40 cellular contexts compared by ENCODE assay signal in genomic region chr1:22567994-22568393, GRCh38. TPM values are rescaled to one million over a fixed set of nuclear protein-coding genes. Genes with fewer than 3 reads are reported as not detected.
"Had no signal": no experiment of that assay in that cellular context is flagged by ENCODE, and none has a peak within 500 bp of the region (broad histone marks: within the 10 kb centered on the region; RNA-seq: fewer than 3 reads in every experiment).

No MANE protein-coding gene starts in this region.

- H3K4me1 ChIP-seq: ascending aorta had no signal

- H3K36me3 Mint-ChIP-seq: activated naive CD4-positive, alpha-beta T cell treated with anti-CD3 and anti-CD28 coated beads, Interleukin-2, amount 10 ng/mL, durations not matched to agents 7 days and 5 days; activated naive CD4-positive, alpha-beta T cell treated with anti-CD3 and anti-CD28 coated beads, Interleukin-2, amount 50 U/mL, for 24 hours; activated naive CD8-positive, alpha-beta T cell; activated naive CD8-positive, alpha-beta T cell treated with anti-CD3 and anti-CD28 coated beads, Interleukin-2, amount 10 ng/mL, durations not matched to agents 7 days and 5 days had no signal

- H3K27me3 ChIP-seq: ascending aorta had no signal

- FAIRE-seq: bronchial epithelial cell, TTC549 had no signal

- H3K36me3 ChIP-seq: ascending aorta, cardiac muscle cell had no signal

- H3K27ac Mint-ChIP-seq: activated CD4-positive, alpha-beta memory T cell treated with anti-CD3 and anti-CD28 coated beads, Interleukin-2, amount 10 ng/mL, durations not matched to agents 7 days and 5 days; activated CD4-positive, alpha-beta T cell treated with anti-CD3 and anti-CD28 coated beads for 36 hours; activated CD4-positive, alpha-beta T cell treated with anti-CD3 and anti-CD28 coated beads, Interleukin-2, amount 10 ng/mL, durations not matched to agents 7 days and 5 days; activated naive CD4-positive, alpha-beta T cell treated with anti-CD3 and anti-CD28 coated beads, Interleukin-2, amount 10 ng/mL, durations not matched to agents 7 days and 5 days; activated naive CD4-positive, alpha-beta T cell treated with anti-CD3 and anti-CD28 coated beads, Interleukin-2, amount 50 U/mL, for 24 hours; activated naive CD8-positive, alpha-beta T cell; activated naive CD8-positive, alpha-beta T cell treated with anti-CD3 and anti-CD28 coated beads, Interleukin-2, amount 10 ng/mL, durations not matched to agents 7 days and 5 days; activated naive CD8-positive, alpha-beta T cell treated with anti-CD3 and anti-CD28 coated beads, Interleukin-2, amount 50 U/mL, for 24 hours; activated T-cell treated with anti-CD3 and anti-CD28 coated beads, Interleukin-2, amount 50 U/mL, for 72 hours; activated T-helper 1 cell treated with anti-CD3 and anti-CD28 coated beads, Interleukin-12 subunit alpha, Interleukin-12 subunit beta, Interleukin-2, Interleukin-4 antibody, amounts not matched to agents 30 ng/mL and 10 ng/mL and 1 ng/mL, durations not matched to agents 14 hours and 24 hours and 36 hours; activated T-helper 17 cell treated with anti-CD3 and anti-CD28 coated beads, Interleukin-2, amount 50 U/mL, for 72 hours; brain; T-helper 1 cell treated with Interleukin-12 subunit alpha and Interleukin-12 subunit beta and Interleukin-4 antibody, amounts not matched to agents 30 μg/mL and 1 μg/mL, for 36 hours; T-helper 2 cell treated with Interferon-gamma antibody and Interleukin-4, amounts not matched to agents 5 μg/mL and 100 μg/mL, for 36 hours had no signal

- H3K9me3 Mint-ChIP-seq: activated CD4-positive, alpha-beta memory T cell treated with anti-CD3 and anti-CD28 coated beads, Interleukin-2, amount 10 ng/mL, durations not matched to agents 7 days and 5 days; activated CD4-positive, alpha-beta T cell treated with anti-CD3 and anti-CD28 coated beads, Interleukin-2, amount 10 ng/mL, durations not matched to agents 7 days and 5 days; activated naive CD4-positive, alpha-beta T cell treated with anti-CD3 and anti-CD28 coated beads, Interleukin-2, amount 10 ng/mL, durations not matched to agents 7 days and 5 days; activated naive CD4-positive, alpha-beta T cell treated with anti-CD3 and anti-CD28 coated beads, Interleukin-2, amount 50 U/mL, for 24 hours; activated naive CD8-positive, alpha-beta T cell treated with anti-CD3 and anti-CD28 coated beads, Interleukin-2, amount 10 ng/mL, durations not matched to agents 7 days and 5 days; activated naive CD8-positive, alpha-beta T cell treated with anti-CD3 and anti-CD28 coated beads, Interleukin-2, amount 50 U/mL, for 24 hours; activated T-cell treated with anti-CD3 and anti-CD28 coated beads, Interleukin-2, amount 50 U/mL, for 4 hours; activated T-cell treated with anti-CD3 and anti-CD28 coated beads, Interleukin-2, amount 50 U/mL, for 72 hours; activated T-helper 1 cell treated with anti-CD3 and anti-CD28 coated beads, Interleukin-12 subunit alpha, Interleukin-12 subunit beta, Interleukin-2, Interleukin-4 antibody, amounts not matched to agents 30 ng/mL and 10 ng/mL and 1 ng/mL, durations not matched to agents 14 hours and 24 hours and 36 hours; activated T-helper 17 cell treated with anti-CD3 and anti-CD28 coated beads, Interleukin-2, amount 50 U/mL, for 72 hours; central memory CD8-positive, alpha-beta T cell; T-helper 1 cell treated with Interleukin-12 subunit alpha and Interleukin-12 subunit beta and Interleukin-4 antibody, amounts not matched to agents 30 μg/mL and 1 μg/mL, for 36 hours; T-helper 2 cell treated with Interferon-gamma antibody and Interleukin-4, amounts not matched to agents 5 μg/mL and 100 μg/mL, for 36 hours had no signal

- H3K4me1 Mint-ChIP-seq: activated CD4-positive, alpha-beta T cell treated with anti-CD3 and anti-CD28 coated beads, Interleukin-2, amount 10 ng/mL, durations not matched to agents 7 days and 5 days; activated naive CD4-positive, alpha-beta T cell treated with anti-CD3 and anti-CD28 coated beads, Interleukin-2, amount 10 ng/mL, durations not matched to agents 7 days and 5 days; activated naive CD8-positive, alpha-beta T cell treated with anti-CD3 and anti-CD28 coated beads, Interleukin-2, amount 10 ng/mL, durations not matched to agents 7 days and 5 days; central memory CD8-positive, alpha-beta T cell had no signal

- H3K9me3 ChIP-seq: ascending aorta had no signal

- ATAC-seq: activated CD4-positive, alpha-beta T cell treated with anti-CD3 and anti-CD28 coated beads for 36 hours; activated CD4-positive, CD25-positive, alpha-beta regulatory T cell treated with anti-CD3 and anti-CD28 coated beads, Interleukin-2, amount 50 U/mL, for 24 hours; activated naive CD8-positive, alpha-beta T cell treated with anti-CD3 and anti-CD28 coated beads, Interleukin-2, amount 50 U/mL, for 24 hours; activated T-cell treated with anti-CD3 and anti-CD28 coated beads, Interleukin-2, amount 50 U/mL, for 4 hours; activated T-cell treated with anti-CD3 and anti-CD28 coated beads, Interleukin-2, amount 50 U/mL, for 72 hours; activated T-helper 17 cell treated with anti-CD3 and anti-CD28 coated beads, Interleukin-2, amount 50 U/mL, for 72 hours had no signal

- H3K4me3 ChIP-seq: ascending aorta, cardiac muscle cell had no signal

- H3K4me3 Mint-ChIP-seq: activated CD4-positive, alpha-beta memory T cell treated with anti-CD3 and anti-CD28 coated beads, Interleukin-2, amount 10 ng/mL, durations not matched to agents 7 days and 5 days; activated CD4-positive, alpha-beta T cell treated with anti-CD3 and anti-CD28 coated beads for 36 hours; activated CD4-positive, alpha-beta T cell treated with anti-CD3 and anti-CD28 coated beads, Interleukin-2, amount 10 ng/mL, durations not matched to agents 7 days and 5 days; activated naive CD4-positive, alpha-beta T cell treated with anti-CD3 and anti-CD28 coated beads, Interleukin-2, amount 10 ng/mL, durations not matched to agents 7 days and 5 days; activated naive CD4-positive, alpha-beta T cell treated with anti-CD3 and anti-CD28 coated beads, Interleukin-2, amount 50 U/mL, for 24 hours; activated naive CD8-positive, alpha-beta T cell; activated naive CD8-positive, alpha-beta T cell treated with anti-CD3 and anti-CD28 coated beads, Interleukin-2, amount 10 ng/mL, durations not matched to agents 7 days and 5 days; activated naive CD8-positive, alpha-beta T cell treated with anti-CD3 and anti-CD28 coated beads, Interleukin-2, amount 50 U/mL, for 24 hours; activated T-cell treated with anti-CD3 and anti-CD28 coated beads, Interleukin-2, amount 50 U/mL, for 4 hours; activated T-cell treated with anti-CD3 and anti-CD28 coated beads, Interleukin-2, amount 50 U/mL, for 72 hours; activated T-helper 1 cell treated with anti-CD3 and anti-CD28 coated beads, Interleukin-12 subunit alpha, Interleukin-12 subunit beta, Interleukin-2, Interleukin-4 antibody, amounts not matched to agents 30 ng/mL and 10 ng/mL and 1 ng/mL, durations not matched to agents 14 hours and 24 hours and 36 hours; activated T-helper 17 cell treated with anti-CD3 and anti-CD28 coated beads, Interleukin-2, amount 50 U/mL, for 72 hours; brain; central memory CD8-positive, alpha-beta T cell; T-helper 1 cell treated with Interleukin-12 subunit alpha and Interleukin-12 subunit beta and Interleukin-4 antibody, amounts not matched to agents 30 μg/mL and 1 μg/mL, for 36 hours; T-helper 2 cell treated with Interferon-gamma antibody and Interleukin-4, amounts not matched to agents 5 μg/mL and 100 μg/mL, for 36 hours had no signal

- H3K27ac ChIP-seq: ascending aorta, cardiac muscle cell, VCaP had no signal

- DNase-seq: activated CD4-positive, alpha-beta memory T cell treated with anti-CD3 and anti-CD28 coated beads, Interleukin-2, amount 10 ng/mL, durations not matched to agents 7 days and 5 days; activated CD4-positive, alpha-beta T cell treated with anti-CD3 and anti-CD28 coated beads for 1 hour; activated CD4-positive, alpha-beta T cell treated with anti-CD3 and anti-CD28 coated beads for 36 hours; activated CD4-positive, alpha-beta T cell treated with anti-CD3 and anti-CD28 coated beads for 48 hours; activated CD4-positive, alpha-beta T cell treated with anti-CD3 and anti-CD28 coated beads, Interleukin-2, amount 10 ng/mL, durations not matched to agents 7 days and 5 days; activated CD4-positive, alpha-beta T cell treated with anti-CD3 and anti-CD28 coated beads, Interleukin-2, amount 50 U/mL, for 48 hours; activated CD4-positive, CD25-positive, alpha-beta regulatory T cell; activated CD8-positive, alpha-beta memory T cell treated with anti-CD3 and anti-CD28 coated beads, Interleukin-2, amount 50 U/mL, for 4 hours; activated effector memory CD4-positive, alpha-beta T cell treated with anti-CD3 and anti-CD28 coated beads, Interleukin-2, amount 50 U/mL, for 16 hours; activated gamma-delta T cell treated with Interleukin-2 at 50 U/mL for 16 hours; activated naive CD4-positive, alpha-beta T cell; activated naive CD4-positive, alpha-beta T cell treated with anti-CD3 and anti-CD28 coated beads, Interleukin-2, amount 10 ng/mL, durations not matched to agents 7 days and 5 days; activated naive CD8-positive, alpha-beta T cell treated with anti-CD3 and anti-CD28 coated beads, Interleukin-2, amount 10 ng/mL, durations not matched to agents 7 days and 5 days; activated naive CD8-positive, alpha-beta T cell treated with anti-CD3 and anti-CD28 coated beads, Interleukin-2, amount 50 U/mL, for 24 hours; activated T-cell treated with anti-CD3 and anti-CD28 coated beads for 4 hours; activated T-cell treated with anti-CD3 and anti-CD28 coated beads, Interleukin-2, amount 50 U/mL, for 1 hour; activated T-cell treated with anti-CD3 and anti-CD28 coated beads, Interleukin-2, amount 50 U/mL, for 4 hours; activated T-cell treated with anti-CD3 and anti-CD28 coated beads, Interleukin-2, amount 50 U/mL, for 72 hours; amygdala; anterior cingulate cortex; cerebellar nuclear complex; T-helper 1 cell; T-helper 2 cell; T-helper 9 cell had no signal

RNA-seq across cellular contexts. Expression of gene EPHA8, which starts 4.7 kb away (rescaled TPM):
- total RNA-seq: activated CD4-positive, alpha-beta memory T cell treated with anti-CD3 and anti-CD28 coated beads, Interleukin-2, amount 10 ng/mL, durations not matched to agents 7 days and 5 days; activated CD4-positive, alpha-beta T cell treated with anti-CD3 and anti-CD28 coated beads for 36 hours; activated CD4-positive, alpha-beta T cell treated with anti-CD3 and anti-CD28 coated beads, Interleukin-2, amount 10 ng/mL, durations not matched to agents 7 days and 5 days; activated CD8-positive, alpha-beta memory T cell treated with anti-CD3 and anti-CD28 coated beads for 36 hours; activated naive CD8-positive, alpha-beta T cell treated with anti-CD3 and anti-CD28 coated beads, Interleukin-2, amount 10 ng/mL, durations not matched to agents 7 days and 5 days; activated T-cell treated with anti-CD3 and anti-CD28 coated beads, Interleukin-2, amount 50 U/mL, for 4 hours; activated T-cell treated with anti-CD3 and anti-CD28 coated beads, Interleukin-2, amount 50 U/mL, for 72 hours; activated T-helper 1 cell treated with anti-CD3 and anti-CD28 coated beads, Interleukin-12 subunit alpha, Interleukin-12 subunit beta, Interleukin-2, Interleukin-4 antibody, amounts not matched to agents 30 ng/mL and 10 ng/mL and 1 ng/mL, durations not matched to agents 14 hours and 24 hours and 36 hours; activated T-helper 17 cell treated with anti-CD3 and anti-CD28 coated beads, Interleukin-2, amount 50 U/mL, for 72 hours; ascending aorta; bronchial epithelial cell; chondrocyte had no signal
